1 cellular context compared by ENCODE assay signal in the genomic region with DNA sequence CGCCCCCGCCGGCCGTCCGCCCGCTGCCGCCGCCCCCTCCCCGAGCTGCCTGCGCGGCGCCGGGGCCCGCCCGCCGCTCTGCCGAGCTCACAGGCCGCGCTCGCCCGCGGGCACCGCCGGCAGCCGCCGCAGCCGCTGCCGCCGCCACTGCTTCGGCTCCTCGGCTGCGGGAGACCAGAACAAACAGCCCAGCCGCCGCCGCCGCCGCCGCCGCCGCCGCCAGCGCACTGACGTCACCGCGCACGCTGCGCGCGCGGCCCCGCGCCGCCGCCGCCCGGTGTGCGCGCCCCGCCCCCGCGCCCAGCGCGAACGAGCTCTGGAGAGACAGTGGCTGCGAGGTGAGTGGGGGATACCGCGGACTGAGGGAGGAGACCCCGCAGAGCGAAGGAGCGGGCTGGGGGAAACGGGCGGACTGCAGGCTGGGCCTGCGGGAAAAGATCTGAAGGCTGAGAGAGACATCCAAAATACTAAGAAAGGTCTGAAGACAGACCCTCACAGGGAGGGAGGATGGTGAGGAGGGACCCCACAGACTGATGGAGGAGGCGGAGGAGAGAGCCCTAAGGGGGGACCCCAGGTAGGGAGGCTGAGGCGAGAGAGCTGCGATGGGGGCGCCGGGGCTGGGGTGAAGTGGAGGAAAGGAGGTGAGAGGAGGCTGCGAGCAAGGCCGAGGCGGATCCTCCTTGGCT.
A peak's percentile ranks its signal among the peaks of the same experiment; 100 is the strongest.
TF ChIP-seq lines count a peak whose summit lies in the region.

A gene (minus strand): TSS at position 229 of the 686 bp plus-strand sequence. CDS start 59,440 bp downstream, outside the sequence.

TF ChIP-seq in HepG2, 621 proteins besides CTCF, POLR2A, EP300 and RAD21 (continued from another document and continues in another):
- TF ChIP-seq, protein P1, sequence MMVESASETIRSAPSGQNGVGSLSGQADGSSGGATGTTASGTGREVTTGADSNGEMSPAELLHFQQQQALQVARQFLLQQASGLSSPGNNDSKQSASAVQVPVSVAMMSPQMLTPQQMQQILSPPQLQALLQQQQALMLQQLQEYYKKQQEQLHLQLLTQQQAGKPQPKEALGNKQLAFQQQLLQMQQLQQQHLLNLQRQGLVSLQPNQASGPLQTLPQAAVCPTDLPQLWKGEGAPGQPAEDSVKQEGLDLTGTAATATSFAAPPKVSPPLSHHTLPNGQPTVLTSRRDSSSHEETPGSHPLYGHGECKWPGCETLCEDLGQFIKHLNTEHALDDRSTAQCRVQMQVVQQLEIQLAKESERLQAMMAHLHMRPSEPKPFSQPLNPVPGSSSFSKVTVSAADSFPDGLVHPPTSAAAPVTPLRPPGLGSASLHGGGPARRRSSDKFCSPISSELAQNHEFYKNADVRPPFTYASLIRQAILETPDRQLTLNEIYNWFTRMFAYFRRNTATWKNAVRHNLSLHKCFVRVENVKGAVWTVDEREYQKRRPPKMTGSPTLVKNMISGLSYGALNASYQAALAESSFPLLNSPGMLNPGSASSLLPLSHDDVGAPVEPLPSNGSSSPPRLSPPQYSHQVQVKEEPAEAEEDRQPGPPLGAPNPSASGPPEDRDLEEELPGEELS (CRISPR knock-in tag; IDR thresholded peaks at IDR 0.05) = no peak
- TF ChIP-seq, protein P2, sequence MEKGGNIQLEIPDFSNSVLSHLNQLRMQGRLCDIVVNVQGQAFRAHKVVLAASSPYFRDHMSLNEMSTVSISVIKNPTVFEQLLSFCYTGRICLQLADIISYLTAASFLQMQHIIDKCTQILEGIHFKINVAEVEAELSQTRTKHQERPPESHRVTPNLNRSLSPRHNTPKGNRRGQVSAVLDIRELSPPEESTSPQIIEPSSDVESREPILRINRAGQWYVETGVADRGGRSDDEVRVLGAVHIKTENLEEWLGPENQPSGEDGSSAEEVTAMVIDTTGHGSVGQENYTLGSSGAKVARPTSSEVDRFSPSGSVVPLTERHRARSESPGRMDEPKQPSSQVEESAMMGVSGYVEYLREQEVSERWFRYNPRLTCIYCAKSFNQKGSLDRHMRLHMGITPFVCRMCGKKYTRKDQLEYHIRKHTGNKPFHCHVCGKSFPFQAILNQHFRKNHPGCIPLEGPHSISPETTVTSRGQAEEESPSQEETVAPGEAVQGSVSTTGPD (CRISPR knock-in tag; IDR thresholded peaks at IDR 0.05) = no peak
- TF ChIP-seq, protein P3, sequence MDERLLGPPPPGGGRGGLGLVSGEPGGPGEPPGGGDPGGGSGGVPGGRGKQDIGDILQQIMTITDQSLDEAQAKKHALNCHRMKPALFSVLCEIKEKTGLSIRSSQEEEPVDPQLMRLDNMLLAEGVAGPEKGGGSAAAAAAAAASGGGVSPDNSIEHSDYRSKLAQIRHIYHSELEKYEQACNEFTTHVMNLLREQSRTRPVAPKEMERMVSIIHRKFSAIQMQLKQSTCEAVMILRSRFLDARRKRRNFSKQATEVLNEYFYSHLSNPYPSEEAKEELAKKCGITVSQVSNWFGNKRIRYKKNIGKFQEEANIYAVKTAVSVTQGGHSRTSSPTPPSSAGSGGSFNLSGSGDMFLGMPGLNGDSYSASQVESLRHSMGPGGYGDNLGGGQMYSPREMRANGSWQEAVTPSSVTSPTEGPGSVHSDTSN (CRISPR knock-in tag; IDR thresholded peaks at IDR 0.05) = no peak
- TF ChIP-seq KMT2B (CRISPR knock-in tag; IDR thresholded peaks at IDR 0.05) = peak; percentile 40; the same call in 1 of the 2 replicates
- TF ChIP-seq ZNF703 (CRISPR knock-in tag; IDR thresholded peaks at IDR 0.05; ENCODE audit: borderline replicate concordance) = no peak
- no peak for TF ChIP-seq NR2C2 (CRISPR knock-in tag; IDR thresholded peaks at IDR 0.05; ENCODE audit: borderline replicate concordance)
- no peak for TF ChIP-seq SIN3A (IDR thresholded peaks at IDR 0.05; ENCODE audit: borderline replicate concordance, low read depth, low read length)
- peak; percentile 48; the same call in 1 of the 2 replicates for TF ChIP-seq ZNF605 (CRISPR knock-in tag; IDR thresholded peaks at IDR 0.05)
- no peak for TF ChIP-seq ZNF337 (CRISPR knock-in tag; IDR thresholded peaks at IDR 0.05; ENCODE audit: borderline replicate concordance, low read depth)
- TF ChIP-seq, protein P4, sequence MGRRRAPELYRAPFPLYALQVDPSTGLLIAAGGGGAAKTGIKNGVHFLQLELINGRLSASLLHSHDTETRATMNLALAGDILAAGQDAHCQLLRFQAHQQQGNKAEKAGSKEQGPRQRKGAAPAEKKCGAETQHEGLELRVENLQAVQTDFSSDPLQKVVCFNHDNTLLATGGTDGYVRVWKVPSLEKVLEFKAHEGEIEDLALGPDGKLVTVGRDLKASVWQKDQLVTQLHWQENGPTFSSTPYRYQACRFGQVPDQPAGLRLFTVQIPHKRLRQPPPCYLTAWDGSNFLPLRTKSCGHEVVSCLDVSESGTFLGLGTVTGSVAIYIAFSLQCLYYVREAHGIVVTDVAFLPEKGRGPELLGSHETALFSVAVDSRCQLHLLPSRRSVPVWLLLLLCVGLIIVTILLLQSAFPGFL (CRISPR knock-in tag; IDR thresholded peaks at IDR 0.05) = no peak
- TF ChIP-seq, protein P5, sequence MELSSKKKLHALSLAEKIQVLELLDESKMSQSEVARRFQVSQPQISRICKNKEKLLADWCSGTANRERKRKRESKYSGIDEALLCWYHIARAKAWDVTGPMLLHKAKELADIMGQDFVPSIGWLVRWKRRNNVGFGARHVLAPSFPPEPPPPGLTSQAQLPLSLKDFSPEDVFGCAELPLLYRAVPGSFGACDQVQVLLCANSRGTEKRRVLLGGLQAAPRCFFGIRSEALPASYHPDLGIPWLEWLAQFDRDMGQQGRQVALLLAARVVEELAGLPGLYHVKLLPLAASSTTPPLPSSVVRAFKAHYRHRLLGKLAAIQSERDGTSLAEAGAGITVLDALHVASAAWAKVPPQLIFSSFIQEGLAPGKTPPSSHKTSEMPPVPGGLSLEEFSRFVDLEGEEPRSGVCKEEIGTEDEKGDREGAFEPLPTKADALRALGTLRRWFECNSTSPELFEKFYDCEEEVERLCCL (CRISPR knock-in tag; IDR thresholded peaks at IDR 0.05; ENCODE audit: borderline replicate concordance) = no peak
- TF ChIP-seq, protein P6, sequence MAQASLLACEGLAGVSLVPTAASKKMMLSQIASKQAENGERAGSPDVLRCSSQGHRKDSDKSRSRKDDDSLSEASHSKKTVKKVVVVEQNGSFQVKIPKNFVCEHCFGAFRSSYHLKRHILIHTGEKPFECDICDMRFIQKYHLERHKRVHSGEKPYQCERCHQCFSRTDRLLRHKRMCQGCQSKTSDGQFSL (CRISPR knock-in tag; IDR thresholded peaks at IDR 0.05) = no peak
- no peak for TF ChIP-seq ZNF207 (IDR thresholded peaks at IDR 0.05; ENCODE audit: borderline replicate concordance)
- peak; percentile 20; the same call in 1 of the 2 replicates for TF ChIP-seq RBFOX2 (IDR thresholded peaks at IDR 0.05; ENCODE audit: low read depth, low read length)
- TF ChIP-seq YEATS2 (CRISPR knock-in tag; IDR thresholded peaks at IDR 0.05; ENCODE audit: borderline replicate concordance) = peak; percentile 43; the same call in 1 of the 2 replicates
- no peak for TF ChIP-seq GTF3A (CRISPR knock-in tag; conservative IDR thresholded peaks at IDR 0.05)
- no peak for TF ChIP-seq ZNF780A (CRISPR knock-in tag; IDR thresholded peaks at IDR 0.05)
- TF ChIP-seq, protein P7, sequence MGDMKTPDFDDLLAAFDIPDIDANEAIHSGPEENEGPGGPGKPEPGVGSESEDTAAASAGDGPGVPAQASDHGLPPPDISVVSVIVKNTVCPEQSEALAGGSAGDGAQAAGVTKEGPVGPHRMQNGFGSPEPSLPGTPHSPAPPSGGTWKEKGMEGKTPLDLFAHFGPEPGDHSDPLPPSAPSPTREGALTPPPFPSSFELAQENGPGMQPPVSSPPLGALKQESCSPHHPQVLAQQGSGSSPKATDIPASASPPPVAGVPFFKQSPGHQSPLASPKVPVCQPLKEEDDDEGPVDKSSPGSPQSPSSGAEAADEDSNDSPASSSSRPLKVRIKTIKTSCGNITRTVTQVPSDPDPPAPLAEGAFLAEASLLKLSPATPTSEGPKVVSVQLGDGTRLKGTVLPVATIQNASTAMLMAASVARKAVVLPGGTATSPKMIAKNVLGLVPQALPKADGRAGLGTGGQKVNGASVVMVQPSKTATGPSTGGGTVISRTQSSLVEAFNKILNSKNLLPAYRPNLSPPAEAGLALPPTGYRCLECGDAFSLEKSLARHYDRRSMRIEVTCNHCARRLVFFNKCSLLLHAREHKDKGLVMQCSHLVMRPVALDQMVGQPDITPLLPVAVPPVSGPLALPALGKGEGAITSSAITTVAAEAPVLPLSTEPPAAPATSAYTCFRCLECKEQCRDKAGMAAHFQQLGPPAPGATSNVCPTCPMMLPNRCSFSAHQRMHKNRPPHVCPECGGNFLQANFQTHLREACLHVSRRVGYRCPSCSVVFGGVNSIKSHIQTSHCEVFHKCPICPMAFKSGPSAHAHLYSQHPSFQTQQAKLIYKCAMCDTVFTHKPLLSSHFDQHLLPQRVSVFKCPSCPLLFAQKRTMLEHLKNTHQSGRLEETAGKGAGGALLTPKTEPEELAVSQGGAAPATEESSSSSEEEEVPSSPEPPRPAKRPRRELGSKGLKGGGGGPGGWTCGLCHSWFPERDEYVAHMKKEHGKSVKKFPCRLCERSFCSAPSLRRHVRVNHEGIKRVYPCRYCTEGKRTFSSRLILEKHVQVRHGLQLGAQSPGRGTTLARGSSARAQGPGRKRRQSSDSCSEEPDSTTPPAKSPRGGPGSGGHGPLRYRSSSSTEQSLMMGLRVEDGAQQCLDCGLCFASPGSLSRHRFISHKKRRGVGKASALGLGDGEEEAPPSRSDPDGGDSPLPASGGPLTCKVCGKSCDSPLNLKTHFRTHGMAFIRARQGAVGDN (CRISPR knock-in tag; IDR thresholded peaks at IDR 0.05) = peak; percentile 48
- no peak for TF ChIP-seq RXRB (CRISPR knock-in tag; IDR thresholded peaks at IDR 0.05; ENCODE audit: borderline replicate concordance)
- no peak for TF ChIP-seq MYC (CRISPR knock-in tag; IDR thresholded peaks at IDR 0.05; ENCODE audit: borderline replicate concordance)
- no peak for TF ChIP-seq MAFF (IDR thresholded peaks at IDR 0.05; ENCODE audit: low read depth, low read length)
- no peak for TF ChIP-seq PHF5A (CRISPR knock-in tag; IDR thresholded peaks at IDR 0.05; ENCODE audit: low read depth, unreplicated experiment)
- TF ChIP-seq, protein P8, sequence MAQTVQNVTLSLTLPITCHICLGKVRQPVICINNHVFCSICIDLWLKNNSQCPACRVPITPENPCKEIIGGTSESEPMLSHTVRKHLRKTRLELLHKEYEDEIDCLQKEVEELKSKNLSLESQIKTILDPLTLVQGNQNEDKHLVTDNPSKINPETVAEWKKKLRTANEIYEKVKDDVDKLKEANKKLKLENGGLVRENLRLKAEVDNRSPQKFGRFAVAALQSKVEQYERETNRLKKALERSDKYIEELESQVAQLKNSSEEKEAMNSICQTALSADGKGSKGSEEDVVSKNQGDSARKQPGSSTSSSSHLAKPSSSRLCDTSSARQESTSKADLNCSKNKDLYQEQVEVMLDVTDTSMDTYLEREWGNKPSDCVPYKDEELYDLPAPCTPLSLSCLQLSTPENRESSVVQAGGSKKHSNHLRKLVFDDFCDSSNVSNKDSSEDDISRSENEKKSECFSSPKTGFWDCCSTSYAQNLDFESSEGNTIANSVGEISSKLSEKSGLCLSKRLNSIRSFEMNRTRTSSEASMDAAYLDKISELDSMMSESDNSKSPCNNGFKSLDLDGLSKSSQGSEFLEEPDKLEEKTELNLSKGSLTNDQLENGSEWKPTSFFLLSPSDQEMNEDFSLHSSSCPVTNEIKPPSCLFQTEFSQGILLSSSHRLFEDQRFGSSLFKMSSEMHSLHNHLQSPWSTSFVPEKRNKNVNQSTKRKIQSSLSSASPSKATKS (CRISPR knock-in tag; IDR thresholded peaks at IDR 0.05) = no peak
- no peak for TF ChIP-seq ZNF598 (CRISPR knock-in tag; IDR thresholded peaks at IDR 0.05; ENCODE audit: borderline replicate concordance)
- 0 out of 2 replicates have a peak, but pooled peaks have one; percentile 32 for TF ChIP-seq DMAP1 (CRISPR knock-in tag; IDR thresholded peaks at IDR 0.05)
- no peak for TF ChIP-seq HNF4A (CRISPR knock-in tag; IDR thresholded peaks at IDR 0.05)
- TF ChIP-seq MTF1 (CRISPR knock-in tag; IDR thresholded peaks at IDR 0.05) = no peak
- TF ChIP-seq, protein P9, sequence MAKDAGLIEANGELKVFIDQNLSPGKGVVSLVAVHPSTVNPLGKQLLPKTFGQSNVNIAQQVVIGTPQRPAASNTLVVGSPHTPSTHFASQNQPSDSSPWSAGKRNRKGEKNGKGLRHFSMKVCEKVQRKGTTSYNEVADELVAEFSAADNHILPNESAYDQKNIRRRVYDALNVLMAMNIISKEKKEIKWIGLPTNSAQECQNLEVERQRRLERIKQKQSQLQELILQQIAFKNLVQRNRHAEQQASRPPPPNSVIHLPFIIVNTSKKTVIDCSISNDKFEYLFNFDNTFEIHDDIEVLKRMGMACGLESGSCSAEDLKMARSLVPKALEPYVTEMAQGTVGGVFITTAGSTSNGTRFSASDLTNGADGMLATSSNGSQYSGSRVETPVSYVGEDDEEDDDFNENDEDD (CRISPR knock-in tag; IDR thresholded peaks at IDR 0.05; ENCODE audit: borderline replicate concordance) = no peak
- TF ChIP-seq, protein P10, sequence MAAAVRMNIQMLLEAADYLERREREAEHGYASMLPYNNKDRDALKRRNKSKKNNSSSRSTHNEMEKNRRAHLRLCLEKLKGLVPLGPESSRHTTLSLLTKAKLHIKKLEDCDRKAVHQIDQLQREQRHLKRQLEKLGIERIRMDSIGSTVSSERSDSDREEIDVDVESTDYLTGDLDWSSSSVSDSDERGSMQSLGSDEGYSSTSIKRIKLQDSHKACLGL (CRISPR knock-in tag; IDR thresholded peaks at IDR 0.05) = no peak
- no peak for TF ChIP-seq RARG (CRISPR knock-in tag; IDR thresholded peaks at IDR 0.05; ENCODE audit: low read depth)
- no peak for TF ChIP-seq ZMYM2 (CRISPR knock-in tag; IDR thresholded peaks at IDR 0.05)
- TF ChIP-seq TSC22D2 (CRISPR knock-in tag; IDR thresholded peaks at IDR 0.05; ENCODE audit: borderline replicate concordance) = no peak
- TF ChIP-seq, protein P11, sequence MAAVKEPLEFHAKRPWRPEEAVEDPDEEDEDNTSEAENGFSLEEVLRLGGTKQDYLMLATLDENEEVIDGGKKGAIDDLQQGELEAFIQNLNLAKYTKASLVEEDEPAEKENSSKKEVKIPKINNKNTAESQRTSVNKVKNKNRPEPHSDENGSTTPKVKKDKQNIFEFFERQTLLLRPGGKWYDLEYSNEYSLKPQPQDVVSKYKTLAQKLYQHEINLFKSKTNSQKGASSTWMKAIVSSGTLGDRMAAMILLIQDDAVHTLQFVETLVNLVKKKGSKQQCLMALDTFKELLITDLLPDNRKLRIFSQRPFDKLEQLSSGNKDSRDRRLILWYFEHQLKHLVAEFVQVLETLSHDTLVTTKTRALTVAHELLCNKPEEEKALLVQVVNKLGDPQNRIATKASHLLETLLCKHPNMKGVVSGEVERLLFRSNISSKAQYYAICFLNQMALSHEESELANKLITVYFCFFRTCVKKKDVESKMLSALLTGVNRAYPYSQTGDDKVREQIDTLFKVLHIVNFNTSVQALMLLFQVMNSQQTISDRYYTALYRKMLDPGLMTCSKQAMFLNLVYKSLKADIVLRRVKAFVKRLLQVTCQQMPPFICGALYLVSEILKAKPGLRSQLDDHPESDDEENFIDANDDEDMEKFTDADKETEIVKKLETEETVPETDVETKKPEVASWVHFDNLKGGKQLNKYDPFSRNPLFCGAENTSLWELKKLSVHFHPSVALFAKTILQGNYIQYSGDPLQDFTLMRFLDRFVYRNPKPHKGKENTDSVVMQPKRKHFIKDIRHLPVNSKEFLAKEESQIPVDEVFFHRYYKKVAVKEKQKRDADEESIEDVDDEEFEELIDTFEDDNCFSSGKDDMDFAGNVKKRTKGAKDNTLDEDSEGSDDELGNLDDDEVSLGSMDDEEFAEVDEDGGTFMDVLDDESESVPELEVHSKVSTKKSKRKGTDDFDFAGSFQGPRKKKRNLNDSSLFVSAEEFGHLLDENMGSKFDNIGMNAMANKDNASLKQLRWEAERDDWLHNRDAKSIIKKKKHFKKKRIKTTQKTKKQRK (IDR thresholded peaks at IDR 0.05; ENCODE audit: low read length) = no peak
- TF ChIP-seq FOXA1 (IDR thresholded peaks at IDR 0.05) = no peak
- no peak for TF ChIP-seq FOXA1 (CRISPR knock-in tag; IDR thresholded peaks at IDR 0.05)
- TF ChIP-seq SIX4 (CRISPR knock-in tag; IDR thresholded peaks at IDR 0.05) = no peak
